Comparison of ENCODE assay signal across 17 cellular contexts in genomic region chr10:1869861-1870260, GRCh38.
DNase-seq lines count a peak whose midpoint lies in the region; TF ChIP-seq lines count a peak whose summit lies in the region.
"Had no signal": no experiment of that assay in that cellular context is flagged by ENCODE, and none has a peak within 500 bp of the region (broad histone marks: within the 10 kb centered on the region; RNA-seq: fewer than 3 reads in every experiment).

No MANE protein-coding gene starts in this region.

- no peak overlapping the region for H2BK15ac ChIP-seq in neuronal stem cell (ENCODE audit: low read length)

- intact Hi-C loops in esophagus muscularis mucosa (cut with DNase I) = no loop called here

- H4K8ac ChIP-seq in neuronal stem cell (ENCODE audit: low read depth, low read length) = no peak overlapping the region

- DNase-seq in esophagus muscularis mucosa (ENCODE audit: extremely low spot score) (peak; percentile 91), neuronal stem cell (ENCODE audit: low spot score) (no peak), EL (no peak)
- no peak for DNase-seq in stimulated activated CD4-positive, alpha-beta T cell treated with anti-CD3 and anti-CD28 coated beads, Interleukin-2, amount 100 ng/mL, for 24 hours
- DNase-seq: 8988T; ACHN; BE2C; Caco-2; Calu3; CD4-positive, alpha-beta T cell; CD8-positive, alpha-beta T cell; DMS79 treated with DMSO at 0.1 percent for 48 hours; GDM1 had no signal

- peak overlapping the region; percentile 61; the same call in 1 of the 2 replicates for H3K4me2 ChIP-seq in BLaER1
- no peak overlapping the region for H3K4me2 ChIP-seq in neuronal stem cell (ENCODE audit: insufficient read depth, low read length, poor library complexity, severe bottlenecking)

- H3K27ac ChIP-seq in BLaER1 (peak overlapping the region; percentile 67), esophagus muscularis mucosa (replicated peaks in 1 of 4) (no peak overlapping the region), neuronal stem cell (replicated peaks; ENCODE audit: low read length) (no peak overlapping the region)
- H3K27ac ChIP-seq: C4-2B had no signal

- H3K27me3 ChIP-seq in BLaER1 = no peaks in the 10 kb centered on the region
- H3K27me3 ChIP-seq in esophagus muscularis mucosa = no peaks in the 10 kb centered on the region
- H3K27me3 ChIP-seq in neuronal stem cell (ENCODE audit: control insufficient read depth in 3 of 3, insufficient read depth in 3 of 3, low read depth in 1 of 3, low read length in 3 of 3) = no peaks in the 10 kb centered on the region
- H3K27me3 ChIP-seq: BE2C; BLaER1 treated with 17β-estradiol and CSF1 and Interleukin-3, amounts not matched to agents 10 nM and 100 nM had no signal

- no peak overlapping the region for H3K23ac ChIP-seq in neuronal stem cell (ENCODE audit: low read depth, low read length, poor library complexity)

- TF ChIP-seq CTCF in esophagus muscularis mucosa (IDR thresholded peaks at IDR 0.05) = no peak

- TF ChIP-seq POLR2A in esophagus muscularis mucosa (IDR thresholded peaks at IDR 0.05; ENCODE audit: low read depth) = no peak

- no peak overlapping the region for H2AFZ ChIP-seq in neuronal stem cell (ENCODE audit: low read length)

- no peak overlapping the region for H2BK120ac ChIP-seq in neuronal stem cell (ENCODE audit: low read depth, low read length)

- H3K4me1 ChIP-seq in BLaER1 (peaks cover 88% of the 10 kb centered on the region), esophagus muscularis mucosa (no peaks in the 10 kb centered on the region), neuronal stem cell (ENCODE audit: control insufficient read depth in 2 of 2, insufficient read depth in 1 of 2, low read depth in 1 of 2, low read length in 2 of 2) (no peaks in the 10 kb centered on the region)
- H3K4me1 ChIP-seq: BE2C, Caco-2 had no signal

- no peak overlapping the region for H2AK5ac ChIP-seq in neuronal stem cell (ENCODE audit: low read depth, low read length)

- 74% methylated on average over 9 of the region's 13 CpGs for WGBS in esophagus muscularis mucosa
- WGBS in neuronal stem cell (ENCODE audit: extremely low coverage in 2 of 2, insufficient read length in 2 of 2, insufficient replicate concordance in 1 of 2), 2 donors = no CpG with 5 or more reads among the region's 13 CpGs

- H2BK12ac ChIP-seq in neuronal stem cell (ENCODE audit: low read length) = no peak overlapping the region

- no peak overlapping the region for H4K91ac ChIP-seq in neuronal stem cell (ENCODE audit: low read depth, low read length, poor library complexity)

- peak overlapping the region; percentile 49 for H3K14ac ChIP-seq in neuronal stem cell (ENCODE audit: low read length)

- no peak overlapping the region for H2BK5ac ChIP-seq in neuronal stem cell (ENCODE audit: low read length)

- H3K79me1 ChIP-seq in neuronal stem cell (ENCODE audit: low read depth, low read length) = no peaks in the 10 kb centered on the region

- TF ChIP-seq EP300 in esophagus muscularis mucosa (IDR thresholded peaks at IDR 0.05) = no peak

- H4K20me1 ChIP-seq in BLaER1 = no peaks in the 10 kb centered on the region
- H4K20me1 ChIP-seq: BLaER1 treated with 17β-estradiol and CSF1 and Interleukin-3, amounts not matched to agents 10 nM and 100 nM had no signal

- H3K4me3 ChIP-seq in BLaER1 = no peak overlapping the region
- H3K4me3 ChIP-seq in esophagus muscularis mucosa = no peak overlapping the region
- H3K4me3 ChIP-seq in neuronal stem cell (ENCODE audit: low read length in 2 of 2) = peak overlapping the region in 1 of 2 donors; percentile 12
- H3K4me3 ChIP-seq: BLaER1 treated with 17β-estradiol and CSF1 and Interleukin-3, amounts not matched to agents 10 nM and 100 nM; GM12878 had no signal

- no peak overlapping the region for H3K18ac ChIP-seq in neuronal stem cell (ENCODE audit: low read length)

- H3K4ac ChIP-seq in neuronal stem cell (ENCODE audit: low read length) = no peak overlapping the region

- peaks cover 68% of the 10 kb centered on the region for H3K9me3 ChIP-seq in BLaER1
- H3K9me3 ChIP-seq in esophagus muscularis mucosa = peaks cover 0 to 1% (median 0%) of the 10 kb centered on the region in 4 donors
- no peaks in the 10 kb centered on the region for H3K9me3 ChIP-seq in neuronal stem cell (replicated peaks in 1 of 2; ENCODE audit: control insufficient read depth in 2 of 2, insufficient read depth in 1 of 2, low read depth in 1 of 2, low read length in 2 of 2)
- H3K9me3 ChIP-seq: BE2C, Caco-2 had no signal

- H3K9ac ChIP-seq in BLaER1 = no peak overlapping the region
- no peak overlapping the region for H3K9ac ChIP-seq in neuronal stem cell (ENCODE audit: low read depth, low read length, poor library complexity)
- H3K9ac ChIP-seq: BLaER1 treated with 17β-estradiol and CSF1 and Interleukin-3, amounts not matched to agents 10 nM and 100 nM had no signal

- H3K36me3 ChIP-seq in BLaER1 (no peaks in the 10 kb centered on the region; the same call in 1 of the 2 replicates), esophagus muscularis mucosa (no peaks in the 10 kb centered on the region), neuronal stem cell (replicated peaks in 1 of 2; ENCODE audit: control insufficient read depth in 2 of 2, insufficient read depth in 2 of 2, low read length in 2 of 2) (no peaks in the 10 kb centered on the region)
- H3K36me3 ChIP-seq: BE2C had no signal
